19 cellular contexts compared by ENCODE assay signal in genomic region chr6:133959667-133960368, GRCh38.
"Had no signal": no experiment of that assay in that cellular context is flagged by ENCODE, and none has a peak within 500 bp of the region (broad histone marks: within the 10 kb centered on the region; RNA-seq: fewer than 3 reads in every experiment).

No MANE protein-coding gene starts in this region.

- H3K4me3 ChIP-seq: ascending aorta, gastroesophageal sphincter, lung, pancreas, suprapubic skin had no signal

- FAIRE-seq: bronchial epithelial cell, islet of Langerhans, pancreas, TTC549 had no signal

- H3K27me3 Mint-ChIP-seq: activated naive CD8-positive, alpha-beta T cell treated with anti-CD3 and anti-CD28 coated beads, Interleukin-2, amount 50 U/mL, for 24 hours; activated T-helper 17 cell treated with anti-CD3 and anti-CD28 coated beads, Interleukin-2, amount 50 U/mL, for 72 hours had no signal

- H3K9me3 ChIP-seq: ascending aorta, gastroesophageal sphincter, pancreas, suprapubic skin had no signal

- H3K27ac ChIP-seq: ascending aorta, gastroesophageal sphincter, pancreas, suprapubic skin had no signal

- H3K9me3 Mint-ChIP-seq: activated naive CD4-positive, alpha-beta T cell treated with anti-CD3 and anti-CD28 coated beads for 36 hours; activated naive CD8-positive, alpha-beta T cell treated with anti-CD3 and anti-CD28 coated beads, Interleukin-2, amount 50 U/mL, for 24 hours; activated T-helper 17 cell treated with anti-CD3 and anti-CD28 coated beads, Interleukin-2, amount 50 U/mL, for 72 hours; mesothelial cell of epicardium had no signal

- ATAC-seq: activated CD4-positive, CD25-positive, alpha-beta regulatory T cell treated with anti-CD3 and anti-CD28 coated beads, Interleukin-2, amount 50 U/mL, for 24 hours; activated naive CD8-positive, alpha-beta T cell treated with anti-CD3 and anti-CD28 coated beads, Interleukin-2, amount 50 U/mL, for 24 hours; activated T-helper 17 cell treated with anti-CD3 and anti-CD28 coated beads, Interleukin-2, amount 50 U/mL, for 72 hours; gastroesophageal sphincter; pancreas had no signal

- H3K36me3 ChIP-seq: ascending aorta, gastroesophageal sphincter, pancreas, suprapubic skin had no signal

- H3K27ac Mint-ChIP-seq: activated naive CD4-positive, alpha-beta T cell treated with anti-CD3 and anti-CD28 coated beads for 36 hours; activated naive CD8-positive, alpha-beta T cell treated with anti-CD3 and anti-CD28 coated beads, Interleukin-2, amount 50 U/mL, for 24 hours; activated T-helper 17 cell treated with anti-CD3 and anti-CD28 coated beads, Interleukin-2, amount 50 U/mL, for 72 hours; mesothelial cell of epicardium had no signal

- H3K27me3 ChIP-seq: ascending aorta, gastroesophageal sphincter, pancreas, suprapubic skin had no signal

- DNase-seq: activated CD4-positive, alpha-beta T cell treated with anti-CD3 and anti-CD28 coated beads, Interleukin-2, amount 50 U/mL, for 4 hours; activated naive CD4-positive, alpha-beta T cell treated with anti-CD3 and anti-CD28 coated beads for 36 hours; activated naive CD8-positive, alpha-beta T cell treated with anti-CD3 and anti-CD28 coated beads, Interleukin-2, amount 50 U/mL, for 24 hours; dermis blood vessel endothelial cell; pancreas; stimulated activated CD4-positive, alpha-beta T cell treated with anti-CD3 and anti-CD28 coated beads, Interleukin-12 subunit alpha, Interleukin-12 subunit beta, amount 100 ng/mL, for 4 hours; stimulated activated CD4-positive, alpha-beta T cell treated with anti-CD3 and anti-CD28 coated beads, Interleukin-2, amount 100 ng/mL, for 24 hours; stimulated activated naive CD4-positive, alpha-beta T cell treated with Interleukin-2 at 50 U/mL for 16 hours; T-helper 2 cell had no signal

- H3K4me3 Mint-ChIP-seq: activated naive CD4-positive, alpha-beta T cell treated with anti-CD3 and anti-CD28 coated beads for 36 hours; activated naive CD8-positive, alpha-beta T cell treated with anti-CD3 and anti-CD28 coated beads, Interleukin-2, amount 50 U/mL, for 24 hours; activated T-helper 17 cell treated with anti-CD3 and anti-CD28 coated beads, Interleukin-2, amount 50 U/mL, for 72 hours; mesothelial cell of epicardium had no signal
